Comparison of ENCODE assay signal across 1 cellular context in the genomic region with DNA sequence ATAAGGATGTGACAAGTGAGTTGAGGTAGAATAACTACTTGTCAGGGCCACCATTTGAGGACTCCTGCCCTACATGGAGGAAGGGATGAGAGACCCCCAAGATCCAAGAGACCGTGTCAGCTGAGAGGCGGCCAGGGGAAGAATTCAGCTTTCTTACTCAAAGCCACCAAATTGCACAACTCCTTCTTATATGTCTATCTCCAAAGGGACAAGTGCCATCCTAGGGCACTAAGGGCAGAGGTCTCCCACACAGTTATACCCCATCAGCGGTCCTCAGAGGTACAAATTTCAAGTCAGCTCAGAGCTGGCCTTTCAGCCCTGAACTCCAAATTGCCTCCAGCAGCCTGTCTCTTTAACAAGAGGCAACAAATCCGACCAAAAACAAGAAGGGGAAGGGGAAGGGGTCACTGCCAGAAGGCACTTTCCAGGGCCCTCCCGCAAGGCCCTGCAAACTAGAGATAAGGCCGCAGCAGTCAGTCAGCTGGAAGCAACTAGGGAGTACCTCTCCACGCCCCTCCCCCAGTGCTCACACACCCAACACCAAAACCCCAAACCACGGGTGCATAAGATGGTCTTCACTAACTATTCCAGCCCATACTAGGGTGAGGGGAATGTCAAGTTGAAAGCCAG.
TF ChIP-seq lines count a peak whose summit lies in the region.

No MANE protein-coding gene starts in this region.

TF ChIP-seq in K562, 482 proteins besides CTCF, POLR2A, EP300 and RAD21 (continued from another document and continues in another):
- TF ChIP-seq POLR2AphosphoS5 (IDR thresholded peaks at IDR 0.05; ENCODE audit: control insufficient read depth, insufficient read depth, low read depth, low read length) (peak; percentile 84), NR3C1 (CRISPR knock-in tag; IDR thresholded peaks at IDR 0.05) (no peak), SPI1 (IDR thresholded peaks at IDR 0.05; ENCODE audit: borderline replicate concordance, low read depth, low read length) (peak; percentile 92), MBD2 (IDR thresholded peaks at IDR 0.05; ENCODE audit: borderline replicate concordance, low read depth) (peak; percentile 73), FOXM1 (IDR thresholded peaks at IDR 0.05; ENCODE audit: low read depth) (peak; percentile 66), FOXM1 (CRISPR knock-in tag; IDR thresholded peaks at IDR 0.05; ENCODE audit: low read depth) (no peak), TAL1 (IDR thresholded peaks at IDR 0.05) (peak; percentile 93), SETDB1 (IDR thresholded peaks at IDR 0.05; ENCODE audit: low read length) (no peak), SMAD1 (IDR thresholded peaks at IDR 0.05; ENCODE audit: low read depth, low read length, partially characterized antibody) (no peak), NR2C1 (IDR thresholded peaks at IDR 0.05) (peak; percentile 63; the same call in 1 of the 2 replicates), NR2C1 (tag; IDR thresholded peaks at IDR 0.05) (peak; percentile 65), RNF2 (IDR thresholded peaks at IDR 0.05) (peak; percentile 97), ZBTB2 (IDR thresholded peaks at IDR 0.05) (0 out of 2 replicates have a peak, but pooled peaks have one; percentile 54), RB1 (IDR thresholded peaks at IDR 0.05; ENCODE audit: low read depth) (peak; percentile 34; the same call in 1 of the 2 replicates), CCNT2 (IDR thresholded peaks at IDR 0.05; ENCODE audit: borderline replicate concordance, extremely low read depth, insufficient read length, low read depth, low read length) (peak; percentile 50), ARID1B (IDR thresholded peaks at IDR 0.05) (peak; percentile 98), TBP (optimal IDR thresholded peaks at IDR 0.05; ENCODE audit: low read depth, low read length) (no peak), TOE1 (IDR thresholded peaks at IDR 0.05; ENCODE audit: borderline replicate concordance) (0 out of 2 replicates have a peak, but pooled peaks have one; percentile 45), TOE1 (CRISPR knock-in tag; IDR thresholded peaks at IDR 0.05; ENCODE audit: borderline replicate concordance, low read depth) (no peak), EWSR1 (IDR thresholded peaks at IDR 0.05; ENCODE audit: borderline replicate concordance, low read depth, partially characterized antibody) (no peak), SMARCE1 (IDR thresholded peaks at IDR 0.05) (peak; percentile 94), KLF10 (CRISPR knock-in tag; IDR thresholded peaks at IDR 0.05) (no peak), ZBTB49 (CRISPR knock-in tag; IDR thresholded peaks at IDR 0.05; ENCODE audit: borderline replicate concordance) (no peak), ESRRA (IDR thresholded peaks at IDR 0.05; ENCODE audit: borderline replicate concordance, low read depth) (peak; percentile 52; the same call in 1 of the 2 replicates), ZNF589 (CRISPR knock-in tag; IDR thresholded peaks at IDR 0.05; ENCODE audit: low read depth) (peak; percentile 73; the same call in 1 of the 2 replicates), HMG20A (CRISPR knock-in tag; conservative IDR thresholded peaks at IDR 0.05) (no peak), ZNF217 (CRISPR knock-in tag; IDR thresholded peaks at IDR 0.05) (no peak), BRD4 (IDR thresholded peaks at IDR 0.05) (no peak), FOXK1 (CRISPR knock-in tag; IDR thresholded peaks at IDR 0.05; ENCODE audit: borderline replicate concordance) (0 out of 2 replicates have a peak, but pooled peaks have one; percentile 50), ZNF764 (CRISPR knock-in tag; IDR thresholded peaks at IDR 0.05; ENCODE audit: low read depth) (no peak), ETS2 (tag; IDR thresholded peaks at IDR 0.05; ENCODE audit: borderline replicate concordance, poor library complexity, severe bottlenecking) (no peak), L3MBTL2 (IDR thresholded peaks at IDR 0.05) (no peak), NFE2 (IDR thresholded peaks at IDR 0.05; ENCODE audit: low read depth) (peak; percentile 6; the same call in 1 of the 2 replicates), MIER1 (IDR thresholded peaks at IDR 0.05; ENCODE audit: low read depth) (no peak), ZNF175 (CRISPR knock-in tag; IDR thresholded peaks at IDR 0.05; ENCODE audit: low read depth) (0 out of 2 replicates have a peak, but pooled peaks have one; percentile 39), PML (IDR thresholded peaks at IDR 0.05; ENCODE audit: low read length) (peak; percentile 86), ZKSCAN1 (IDR thresholded peaks at IDR 0.05; ENCODE audit: low read depth, low read length) (peak; percentile 73), CREB1 (IDR thresholded peaks at IDR 0.05) (peak; percentile 50; the same call in 1 of the 2 replicates), CREB1 (CRISPR knock-in tag; IDR thresholded peaks at IDR 0.05) (no peak), RCOR1 (IDR thresholded peaks at IDR 0.05; ENCODE audit: borderline replicate concordance in 1 of 2, low read depth in 2 of 2, low read length in 2 of 2) (peak in 1 of 2 experiments; percentile 87; a peak in 3 of 4 replicates), ATF1 (CRISPR knock-in tag; IDR thresholded peaks at IDR 0.05) (no peak), ATF1 (tag; IDR thresholded peaks at IDR 0.05) (0 out of 2 replicates have a peak, but pooled peaks have one; percentile 32), CC2D1A (IDR thresholded peaks at IDR 0.05) (peak; percentile 64; the same call in 1 of the 2 replicates), MTA1 (IDR thresholded peaks at IDR 0.05; ENCODE audit: borderline replicate concordance) (peak; percentile 30; the same call in 1 of the 2 replicates), SAP30 (IDR thresholded peaks at IDR 0.05; ENCODE audit: borderline replicate concordance, insufficient read depth, low read depth, low read length, poor library complexity, severe bottlenecking) (no peak), NR2C2 (CRISPR knock-in tag; IDR thresholded peaks at IDR 0.05) (no peak), NR2C2 (tag; IDR thresholded peaks at IDR 0.05) (peak; percentile 78), SMARCB1 (IDR thresholded peaks at IDR 0.05; ENCODE audit: insufficient read length, low read depth) (no peak), POLR2H (tag; IDR thresholded peaks at IDR 0.05; ENCODE audit: low read depth) (no peak), PHF20 (IDR thresholded peaks at IDR 0.05; ENCODE audit: partially characterized antibody) (no peak), KAT7 (CRISPR knock-in tag; IDR thresholded peaks at IDR 0.05; ENCODE audit: borderline replicate concordance) (no peak), HDAC8 (tag; IDR thresholded peaks at IDR 0.05) (no peak), RBBP5 (IDR thresholded peaks at IDR 0.05; ENCODE audit: borderline replicate concordance, insufficient read depth, low read length, poor library complexity, severe bottlenecking) (peak; percentile 72)
- TF ChIP-seq, protein P1, sequence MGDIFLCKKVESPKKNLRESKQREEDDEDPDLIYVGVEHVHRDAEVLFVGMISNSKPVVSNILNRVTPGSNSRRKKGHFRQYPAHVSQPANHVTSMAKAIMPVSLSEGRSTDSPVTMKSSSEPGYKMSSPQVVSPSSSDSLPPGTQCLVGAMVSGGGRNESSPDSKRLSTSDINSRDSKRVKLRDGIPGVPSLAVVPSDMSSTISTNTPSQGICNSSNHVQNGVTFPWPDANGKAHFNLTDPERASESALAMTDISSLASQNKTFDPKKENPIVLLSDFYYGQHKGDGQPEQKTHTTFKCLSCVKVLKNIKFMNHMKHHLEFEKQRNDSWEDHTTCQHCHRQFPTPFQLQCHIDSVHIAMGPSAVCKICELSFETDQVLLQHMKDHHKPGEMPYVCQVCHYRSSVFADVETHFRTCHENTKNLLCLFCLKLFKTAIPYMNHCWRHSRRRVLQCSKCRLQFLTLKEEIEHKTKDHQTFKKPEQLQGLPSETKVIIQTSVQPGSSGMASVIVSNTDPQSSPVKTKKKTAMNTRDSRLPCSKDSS (IDR thresholded peaks at IDR 0.05; ENCODE audit: low read depth, partially characterized antibody) = no peak
- TF ChIP-seq, protein P2, sequence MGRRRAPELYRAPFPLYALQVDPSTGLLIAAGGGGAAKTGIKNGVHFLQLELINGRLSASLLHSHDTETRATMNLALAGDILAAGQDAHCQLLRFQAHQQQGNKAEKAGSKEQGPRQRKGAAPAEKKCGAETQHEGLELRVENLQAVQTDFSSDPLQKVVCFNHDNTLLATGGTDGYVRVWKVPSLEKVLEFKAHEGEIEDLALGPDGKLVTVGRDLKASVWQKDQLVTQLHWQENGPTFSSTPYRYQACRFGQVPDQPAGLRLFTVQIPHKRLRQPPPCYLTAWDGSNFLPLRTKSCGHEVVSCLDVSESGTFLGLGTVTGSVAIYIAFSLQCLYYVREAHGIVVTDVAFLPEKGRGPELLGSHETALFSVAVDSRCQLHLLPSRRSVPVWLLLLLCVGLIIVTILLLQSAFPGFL (CRISPR knock-in tag; IDR thresholded peaks at IDR 0.05) = no peak
- TF ChIP-seq, protein P3, sequence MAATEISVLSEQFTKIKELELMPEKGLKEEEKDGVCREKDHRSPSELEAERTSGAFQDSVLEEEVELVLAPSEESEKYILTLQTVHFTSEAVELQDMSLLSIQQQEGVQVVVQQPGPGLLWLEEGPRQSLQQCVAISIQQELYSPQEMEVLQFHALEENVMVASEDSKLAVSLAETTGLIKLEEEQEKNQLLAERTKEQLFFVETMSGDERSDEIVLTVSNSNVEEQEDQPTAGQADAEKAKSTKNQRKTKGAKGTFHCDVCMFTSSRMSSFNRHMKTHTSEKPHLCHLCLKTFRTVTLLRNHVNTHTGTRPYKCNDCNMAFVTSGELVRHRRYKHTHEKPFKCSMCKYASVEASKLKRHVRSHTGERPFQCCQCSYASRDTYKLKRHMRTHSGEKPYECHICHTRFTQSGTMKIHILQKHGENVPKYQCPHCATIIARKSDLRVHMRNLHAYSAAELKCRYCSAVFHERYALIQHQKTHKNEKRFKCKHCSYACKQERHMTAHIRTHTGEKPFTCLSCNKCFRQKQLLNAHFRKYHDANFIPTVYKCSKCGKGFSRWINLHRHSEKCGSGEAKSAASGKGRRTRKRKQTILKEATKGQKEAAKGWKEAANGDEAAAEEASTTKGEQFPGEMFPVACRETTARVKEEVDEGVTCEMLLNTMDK (IDR thresholded peaks at IDR 0.05; ENCODE audit: borderline replicate concordance, insufficient read depth, low read depth, low read length, poor library complexity, severe bottlenecking) = no peak
- TF ChIP-seq, protein P4, sequence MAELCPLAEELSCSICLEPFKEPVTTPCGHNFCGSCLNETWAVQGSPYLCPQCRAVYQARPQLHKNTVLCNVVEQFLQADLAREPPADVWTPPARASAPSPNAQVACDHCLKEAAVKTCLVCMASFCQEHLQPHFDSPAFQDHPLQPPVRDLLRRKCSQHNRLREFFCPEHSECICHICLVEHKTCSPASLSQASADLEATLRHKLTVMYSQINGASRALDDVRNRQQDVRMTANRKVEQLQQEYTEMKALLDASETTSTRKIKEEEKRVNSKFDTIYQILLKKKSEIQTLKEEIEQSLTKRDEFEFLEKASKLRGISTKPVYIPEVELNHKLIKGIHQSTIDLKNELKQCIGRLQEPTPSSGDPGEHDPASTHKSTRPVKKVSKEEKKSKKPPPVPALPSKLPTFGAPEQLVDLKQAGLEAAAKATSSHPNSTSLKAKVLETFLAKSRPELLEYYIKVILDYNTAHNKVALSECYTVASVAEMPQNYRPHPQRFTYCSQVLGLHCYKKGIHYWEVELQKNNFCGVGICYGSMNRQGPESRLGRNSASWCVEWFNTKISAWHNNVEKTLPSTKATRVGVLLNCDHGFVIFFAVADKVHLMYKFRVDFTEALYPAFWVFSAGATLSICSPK (IDR thresholded peaks at IDR 0.05; ENCODE audit: borderline replicate concordance) = no peak
- TF ChIP-seq, protein P5, sequence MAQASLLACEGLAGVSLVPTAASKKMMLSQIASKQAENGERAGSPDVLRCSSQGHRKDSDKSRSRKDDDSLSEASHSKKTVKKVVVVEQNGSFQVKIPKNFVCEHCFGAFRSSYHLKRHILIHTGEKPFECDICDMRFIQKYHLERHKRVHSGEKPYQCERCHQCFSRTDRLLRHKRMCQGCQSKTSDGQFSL (CRISPR knock-in tag; IDR thresholded peaks at IDR 0.05) = no peak
- TF ChIP-seq, protein P5 (tag; IDR thresholded peaks at IDR 0.05) = no peak
- TF ChIP-seq, protein P6, sequence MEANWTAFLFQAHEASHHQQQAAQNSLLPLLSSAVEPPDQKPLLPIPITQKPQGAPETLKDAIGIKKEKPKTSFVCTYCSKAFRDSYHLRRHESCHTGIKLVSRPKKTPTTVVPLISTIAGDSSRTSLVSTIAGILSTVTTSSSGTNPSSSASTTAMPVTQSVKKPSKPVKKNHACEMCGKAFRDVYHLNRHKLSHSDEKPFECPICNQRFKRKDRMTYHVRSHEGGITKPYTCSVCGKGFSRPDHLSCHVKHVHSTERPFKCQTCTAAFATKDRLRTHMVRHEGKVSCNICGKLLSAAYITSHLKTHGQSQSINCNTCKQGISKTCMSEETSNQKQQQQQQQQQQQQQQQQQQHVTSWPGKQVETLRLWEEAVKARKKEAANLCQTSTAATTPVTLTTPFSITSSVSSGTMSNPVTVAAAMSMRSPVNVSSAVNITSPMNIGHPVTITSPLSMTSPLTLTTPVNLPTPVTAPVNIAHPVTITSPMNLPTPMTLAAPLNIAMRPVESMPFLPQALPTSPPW (CRISPR knock-in tag; IDR thresholded peaks at IDR 0.05) = peak; percentile 86
